In the genomic region with DNA sequence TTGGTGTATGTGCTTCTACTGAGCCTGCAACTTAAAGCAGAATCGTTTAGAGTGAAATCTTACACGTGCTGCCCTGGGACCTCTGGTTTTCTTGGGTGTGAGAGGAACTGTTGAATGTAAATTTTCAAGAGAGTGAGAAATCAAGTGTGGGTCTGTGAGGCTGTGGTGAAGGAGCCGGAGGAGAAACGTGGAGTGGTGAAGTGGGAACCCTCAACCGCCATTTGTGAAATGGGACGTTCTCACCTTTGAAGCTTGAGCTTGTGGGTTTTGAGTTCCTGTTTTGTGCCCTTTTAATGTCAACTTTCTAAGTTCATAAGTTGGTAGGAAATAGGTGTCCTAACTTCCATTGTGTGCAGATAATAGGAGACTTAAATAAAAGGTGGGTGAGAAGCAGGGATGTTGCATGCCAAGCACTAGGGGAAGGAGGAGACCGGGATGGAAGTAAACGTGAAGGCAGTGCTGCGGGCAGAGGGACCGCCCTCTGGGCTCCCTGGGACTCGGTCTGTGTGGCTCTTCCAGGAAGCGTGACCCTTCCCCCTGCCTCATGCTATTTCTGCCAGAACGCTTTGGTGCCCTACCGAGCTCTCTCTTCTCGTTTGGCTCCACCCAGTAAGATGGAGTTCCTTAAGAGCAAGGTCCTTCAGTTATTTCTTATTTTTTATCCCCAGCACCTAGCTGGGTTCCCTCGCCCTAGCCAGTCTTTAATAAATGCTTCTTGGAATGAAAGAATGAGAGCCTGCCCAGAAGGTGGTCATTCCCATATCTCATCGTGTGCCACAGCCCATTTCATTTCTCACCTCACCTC, we compare ENCODE assay signal across 1 cellular context.
TF ChIP-seq lines count a peak whose summit lies in the region.

No MANE protein-coding gene starts in this region.

TF ChIP-seq in SK-N-SH, 30 proteins besides CTCF, POLR2A, EP300 and RAD21 (continued from another document):
- no peak for TF ChIP-seq REST (IDR thresholded peaks at IDR 0.05; ENCODE audit: low read depth, low read length)
- TF ChIP-seq, protein P1, sequence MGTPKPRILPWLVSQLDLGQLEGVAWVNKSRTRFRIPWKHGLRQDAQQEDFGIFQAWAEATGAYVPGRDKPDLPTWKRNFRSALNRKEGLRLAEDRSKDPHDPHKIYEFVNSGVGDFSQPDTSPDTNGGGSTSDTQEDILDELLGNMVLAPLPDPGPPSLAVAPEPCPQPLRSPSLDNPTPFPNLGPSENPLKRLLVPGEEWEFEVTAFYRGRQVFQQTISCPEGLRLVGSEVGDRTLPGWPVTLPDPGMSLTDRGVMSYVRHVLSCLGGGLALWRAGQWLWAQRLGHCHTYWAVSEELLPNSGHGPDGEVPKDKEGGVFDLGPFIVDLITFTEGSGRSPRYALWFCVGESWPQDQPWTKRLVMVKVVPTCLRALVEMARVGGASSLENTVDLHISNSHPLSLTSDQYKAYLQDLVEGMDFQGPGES (IDR thresholded peaks at IDR 0.05; ENCODE audit: low read depth, low read length): no peak
- TF ChIP-seq ELF1 (IDR thresholded peaks at IDR 0.05): no peak
- no peak for TF ChIP-seq SMC3 (IDR thresholded peaks at IDR 0.05; ENCODE audit: low read depth, low read length)
- TF ChIP-seq NFIC (IDR thresholded peaks at IDR 0.05; ENCODE audit: borderline replicate concordance): no peak
- no peak for TF ChIP-seq USF1 (IDR thresholded peaks at IDR 0.05; ENCODE audit: borderline replicate concordance, low read depth)
- no peak for TF ChIP-seq GATA2 (CRISPR knock-in tag; IDR thresholded peaks at IDR 0.05)
- no peak for TF ChIP-seq FOSL2 (IDR thresholded peaks at IDR 0.05; ENCODE audit: borderline replicate concordance, low read depth)
